ENCODE assay signal across 7 cellular contexts in the genomic region with DNA sequence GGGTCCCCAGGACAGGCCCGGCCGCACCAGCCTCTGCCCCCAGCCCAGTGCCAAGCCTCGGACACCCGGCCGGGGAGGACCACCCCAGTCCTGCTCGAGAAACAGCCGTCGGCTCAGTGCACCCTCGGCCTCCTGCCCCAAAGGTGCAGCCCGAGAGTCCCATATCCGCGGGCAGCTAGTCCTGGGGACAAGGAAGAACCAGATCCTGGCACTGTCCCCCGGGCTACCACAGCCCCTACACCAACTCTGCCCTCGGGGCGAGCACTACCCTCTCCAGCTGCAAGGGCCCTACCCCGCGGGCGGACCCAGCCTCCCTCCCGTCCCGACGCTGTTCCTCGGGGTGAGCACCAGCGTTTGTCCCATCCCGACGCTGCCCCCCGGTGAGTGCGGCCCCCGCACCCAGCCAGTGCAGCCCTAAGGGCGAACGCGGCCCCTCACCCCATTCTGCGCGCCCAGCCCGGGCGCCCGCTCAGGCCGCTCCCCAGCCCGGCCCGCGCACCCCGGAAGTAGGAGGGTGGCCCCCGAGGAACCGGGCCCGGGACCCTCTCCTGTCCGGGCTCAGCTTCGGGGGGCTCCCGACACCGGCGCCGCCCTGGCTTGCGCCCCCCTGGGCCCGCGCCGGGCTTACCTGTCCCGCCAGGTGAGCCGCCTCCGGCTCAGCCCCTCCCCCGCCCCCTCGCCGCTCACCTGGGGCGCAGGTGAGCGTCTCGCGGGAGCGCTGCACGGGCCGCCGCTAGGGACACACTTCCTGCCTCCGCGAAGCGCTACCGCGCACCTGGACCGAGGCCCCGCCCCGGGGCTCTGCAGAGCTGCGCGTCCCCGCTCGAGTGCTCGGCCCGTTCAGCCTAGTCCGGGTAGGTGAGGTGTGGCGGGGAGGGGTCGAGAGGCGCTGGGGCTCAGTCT. TPM values are rescaled to one million over a fixed set of nuclear protein-coding genes. Genes with fewer than 3 reads are reported as not detected.
DNase-seq lines count a peak whose midpoint lies in the region; ATAC-seq and TF ChIP-seq lines count a peak whose summit lies in the region.

A gene with protein sequence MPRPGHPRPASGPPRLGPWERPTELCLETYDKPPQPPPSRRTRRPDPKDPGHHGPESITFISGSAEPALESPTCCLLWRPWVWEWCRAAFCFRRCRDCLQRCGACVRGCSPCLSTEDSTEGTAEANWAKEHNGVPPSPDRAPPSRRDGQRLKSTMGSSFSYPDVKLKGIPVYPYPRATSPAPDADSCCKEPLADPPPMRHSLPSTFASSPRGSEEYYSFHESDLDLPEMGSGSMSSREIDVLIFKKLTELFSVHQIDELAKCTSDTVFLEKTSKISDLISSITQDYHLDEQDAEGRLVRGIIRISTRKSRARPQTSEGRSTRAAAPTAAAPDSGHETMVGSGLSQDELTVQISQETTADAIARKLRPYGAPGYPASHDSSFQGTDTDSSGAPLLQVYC (minus strand): TSS at position 747 of the 903 bp plus-strand sequence. CDS start 8,088 bp downstream, outside the sequence.

- TF ChIP-seq POLR2A in gastrocnemius medialis (IDR thresholded peaks at IDR 0.05): no peak

- peak within 1 kb of the TSS; percentile 73 for H3K9ac ChIP-seq in MM.1S (ENCODE audit: low read length)

- WGBS in thymus: 2% methylated on average over 86 of the region's 86 CpGs

- H3K4me1 ChIP-seq in MM.1S (ENCODE audit: low read length) (peaks cover 4% of the 10 kb centered on the region; the same call in 1 of the 2 replicates), mononuclear cell (ENCODE audit: insufficient read depth, low read length) (peaks cover 16% of the 10 kb centered on the region), thymus (ENCODE audit: control insufficient read depth, insufficient read depth, low read length) (peaks cover 8% of the 10 kb centered on the region), gastrocnemius medialis (peaks cover 3 to 11% of the 10 kb centered on the region in 2 donors)

- no peaks in the 10 kb centered on the region for H3K9me2 ChIP-seq in MM.1S (replicated peaks; ENCODE audit: insufficient read depth, low read length)

- no peaks in the 10 kb centered on the region for H4K20me1 ChIP-seq in MM.1S (ENCODE audit: insufficient read depth, low read length)

- H3F3A ChIP-seq in MM.1S (ENCODE audit: insufficient read depth, low read length): peaks cover 4% of the 10 kb centered on the region; the same call in 1 of the 2 replicates

- H3K79me2 ChIP-seq in MM.1S (ENCODE audit: low read length): peaks cover 5% of the 10 kb centered on the region; the same call in 1 of the 2 replicates

- H3K9me3 ChIP-seq in MM.1S (replicated peaks; ENCODE audit: insufficient read depth, low read length) (no peaks in the 10 kb centered on the region), mononuclear cell (ENCODE audit: low read depth, low read length) (no peaks in the 10 kb centered on the region), thymus (ENCODE audit: control insufficient read depth) (no peaks in the 10 kb centered on the region), gastrocnemius medialis (no peaks in the 10 kb centered on the region)

- H3K27ac ChIP-seq in MM.1S (ENCODE audit: low read length): no peak within 1 kb of the TSS
- no peak within 1 kb of the TSS for H3K27ac ChIP-seq in thymus (ENCODE audit: low read depth)
- H3K27ac ChIP-seq in gastrocnemius medialis: no peak within 1 kb of the TSS

- in situ Hi-C loops in gastrocnemius medialis (cut with MboI; ENCODE audit: low sequenced_read_pairs in 4 of 4): no loop called here

- H3K4me3 ChIP-seq in MM.1S (ENCODE audit: low read length) (peak within 1 kb of the TSS; percentile 98), mononuclear cell (ENCODE audit: low read length) (peak within 1 kb of the TSS; percentile 43), thymus (ENCODE audit: low read length) (peak within 1 kb of the TSS; percentile 50), gastrocnemius medialis (peak within 1 kb of the TSS in 2 of 4 donors; percentile 5 to 16)

- peak within 1 kb of the TSS; percentile 98 for H3K4me2 ChIP-seq in MM.1S (ENCODE audit: low read depth, low read length)

- TF ChIP-seq CTCF in MM.1S (IDR thresholded peaks at IDR 0.05; ENCODE audit: low read length) (no peak; the same call in 1 of the 2 replicates), gastrocnemius medialis (IDR thresholded peaks at IDR 0.05 in 4 of 5, conservative IDR thresholded peaks at IDR 0.05 in 1 of 5) (no peak)

- DNase-seq in MM.1S (peak; percentile 82), cortex of kidney (lab: John Stamatoyannopoulos, UW) (peak; percentile 34), putamen (ENCODE audit: low spot score) (no peak), gastrocnemius medialis (no peak)
- DNase-seq in activated CD4-positive, CD25-positive, alpha-beta regulatory T cell treated with anti-CD3 and anti-CD28 coated beads, Interleukin-2, amount 50 U/mL, for 16 hours (ENCODE audit: low read depth, low spot score): peak; percentile 5

- H3K27me3 ChIP-seq in MM.1S (replicated peaks; ENCODE audit: insufficient read depth, low read length) (peaks cover 7% of the 10 kb centered on the region; the same call in 1 of the 2 replicates), mononuclear cell (ENCODE audit: insufficient read depth, low read length) (peaks cover 28% of the 10 kb centered on the region), thymus (ENCODE audit: control insufficient read depth, insufficient read depth) (peaks cover 33% of the 10 kb centered on the region), gastrocnemius medialis (peaks cover 43 to 56% (median 44%) of the 10 kb centered on the region in 3 donors)

- ATAC-seq in gastrocnemius medialis: no peak

- peak within 1 kb of the TSS; percentile 85 for H2AFZ ChIP-seq in MM.1S (ENCODE audit: low read length)

- intact Hi-C loops in gastrocnemius medialis (cut with DNase I; ENCODE audit: low total_unique reads): no loop called here

- H3K36me3 ChIP-seq in MM.1S (replicated peaks; ENCODE audit: insufficient read depth, low read length) (no peaks in the 10 kb centered on the region), thymus (ENCODE audit: control insufficient read depth, insufficient read depth) (no peaks in the 10 kb centered on the region), gastrocnemius medialis (no peaks in the 10 kb centered on the region)

RNA-seq across cellular contexts. Expression of the gene that starts here (rescaled TPM):
- total RNA-seq in mononuclear cell (0.63 TPM), gastrocnemius medialis (under 1 TPM in 1 of 4 donors, not detected in 3; 0.15 TPM)
- polyA plus RNA-seq in thymus: 6.8 TPM

Comparison
In these comparisons a context has a peak if more than half of its experiments do, and no peak if none do; other contexts are left out.
1. DNase-seq: peak in MM.1S (single experiment), activated CD4-positive, CD25-positive, alpha-beta regulatory T cell treated with anti-CD3 and anti-CD28 coated beads, Interleukin-2, amount 50 U/mL, for 16 hours (single experiment) and cortex of kidney (single experiment); none in putamen (single experiment) and gastrocnemius medialis (0 of 2).